5 cellular contexts compared by ENCODE assay signal in genomic region chr10:24246365-24246764, GRCh38. TPM values are rescaled to one million over a fixed set of nuclear protein-coding genes. Genes with fewer than 3 reads are reported as not detected.
"Had no signal": no experiment of that assay in that cellular context is flagged by ENCODE, and none has a peak within 500 bp of the region (broad histone marks: within the 10 kb centered on the region; RNA-seq: fewer than 3 reads in every experiment).

No MANE protein-coding gene starts in this region.

- H3K4me3 ChIP-seq: GM23338, K562 had no signal

- H2AFZ ChIP-seq: GM23338 had no signal

- DNase-seq: H9, HCEC 1CT, IMR-90 had no signal

- H3K27ac Mint-ChIP-seq: GM23338, H9 had no signal

- H3K9me3 Mint-ChIP-seq: GM23338, H9 had no signal

- ATAC-seq: GM23338, K562 had no signal

- H3K4me3 Mint-ChIP-seq: GM23338, H9 had no signal

- H3K4me2 ChIP-seq: GM23338 had no signal

RNA-seq across cellular contexts. Expression of gene KIAA1217, which starts 37.4 kb away (rescaled TPM):
- polyA plus RNA-seq: K562 had no signal
